ENCODE assay signal across 1 cellular context in genomic region chr10:71474702-71475242, GRCh38.
TF ChIP-seq lines count a peak whose summit lies in the region.

No MANE protein-coding gene starts in this region.

TF ChIP-seq in H1, 55 proteins besides CTCF, POLR2A, EP300 and RAD21:
- no peak for TF ChIP-seq TCF12 (IDR thresholded peaks at IDR 0.05; ENCODE audit: low read depth, low read length)
- TF ChIP-seq SP2 (IDR thresholded peaks at IDR 0.05; ENCODE audit: low read length) = no peak
- no peak for TF ChIP-seq RBBP5 (IDR thresholded peaks at IDR 0.05; ENCODE audit: borderline replicate concordance, low read depth, low read length)
